Comparison of ENCODE assay signal across 19 cellular contexts in the genomic region with DNA sequence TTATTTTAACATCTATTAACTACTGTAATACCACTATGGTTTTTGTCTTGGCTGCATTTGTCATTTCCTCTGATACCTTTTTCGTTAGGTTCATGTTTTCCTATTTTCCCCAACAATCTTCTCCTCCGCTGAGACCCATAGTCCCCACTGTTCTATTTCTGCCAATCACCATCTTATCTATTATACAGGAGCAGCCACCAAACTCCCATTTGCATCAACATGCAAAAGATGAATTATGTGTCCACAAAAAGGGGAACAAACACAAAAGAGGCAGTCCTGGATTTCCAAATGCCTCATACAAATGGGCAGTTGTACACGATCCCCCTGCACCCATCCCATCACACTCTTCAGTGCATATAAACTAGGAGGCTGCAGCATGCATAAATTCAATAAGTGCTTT.
"Had no signal": no experiment of that assay in that cellular context is flagged by ENCODE, and none has a peak within 500 bp of the region (broad histone marks: within the 10 kb centered on the region; RNA-seq: fewer than 3 reads in every experiment).

No MANE protein-coding gene starts in this region.

- ATAC-seq: activated CD8-positive, alpha-beta T cell treated with anti-CD3 and anti-CD28 coated beads for 36 hours; gastroesophageal sphincter; heart left ventricle; left ventricle myocardium superior; natural killer cell had no signal

- H3K4me1 Mint-ChIP-seq: activated CD4-positive, alpha-beta T cell treated with anti-CD3 and anti-CD28 coated beads, Interleukin-2, amount 10 ng/mL, durations not matched to agents 7 days and 5 days; activated naive CD4-positive, alpha-beta T cell treated with anti-CD3 and anti-CD28 coated beads, Interleukin-2, amount 50 U/mL, for 24 hours; natural killer cell had no signal

- H3K9me3 Mint-ChIP-seq: activated CD4-positive, alpha-beta T cell treated with anti-CD3 and anti-CD28 coated beads, Interleukin-2, amount 10 ng/mL, durations not matched to agents 7 days and 5 days; activated CD8-positive, alpha-beta T cell treated with anti-CD3 and anti-CD28 coated beads for 36 hours; activated naive CD4-positive, alpha-beta T cell treated with anti-CD3 and anti-CD28 coated beads, Interleukin-2, amount 50 U/mL, for 24 hours; natural killer cell had no signal

- H3K27ac ChIP-seq: epithelial cell of prostate, gastroesophageal sphincter, heart left ventricle, testis, upper lobe of left lung had no signal

- H3K36me3 Mint-ChIP-seq: activated naive CD4-positive, alpha-beta T cell treated with anti-CD3 and anti-CD28 coated beads, Interleukin-2, amount 50 U/mL, for 24 hours; brain; natural killer cell had no signal

- H3K4me3 Mint-ChIP-seq: activated CD4-positive, alpha-beta T cell treated with anti-CD3 and anti-CD28 coated beads, Interleukin-2, amount 10 ng/mL, durations not matched to agents 7 days and 5 days; activated CD8-positive, alpha-beta T cell treated with anti-CD3 and anti-CD28 coated beads for 36 hours; activated naive CD4-positive, alpha-beta T cell treated with anti-CD3 and anti-CD28 coated beads, Interleukin-2, amount 50 U/mL, for 24 hours; brain; natural killer cell had no signal

- DNase-seq: activated CD4-positive, alpha-beta T cell treated with anti-CD3 and anti-CD28 coated beads, Interleukin-2, amount 10 ng/mL, durations not matched to agents 7 days and 5 days; activated CD8-positive, alpha-beta T cell treated with anti-CD3 and anti-CD28 coated beads for 36 hours; activated gamma-delta T cell treated with Interleukin-2 at 50 U/mL for 16 hours; aorta; heart left ventricle; left ventricle myocardium superior; mammary epithelial cell; midbrain; natural killer cell; retina; stimulated activated CD4-positive, alpha-beta T cell treated with anti-CD3 and anti-CD28 coated beads, Interleukin-2, amount 100 ng/mL, for 48 hours; stimulated activated naive CD4-positive, alpha-beta T cell; testis; upper lobe of left lung had no signal

- H3K27ac Mint-ChIP-seq: activated CD4-positive, alpha-beta T cell treated with anti-CD3 and anti-CD28 coated beads, Interleukin-2, amount 10 ng/mL, durations not matched to agents 7 days and 5 days; activated CD8-positive, alpha-beta T cell treated with anti-CD3 and anti-CD28 coated beads for 36 hours; activated naive CD4-positive, alpha-beta T cell treated with anti-CD3 and anti-CD28 coated beads, Interleukin-2, amount 50 U/mL, for 24 hours; brain; natural killer cell; progenitor cell of endocrine pancreas had no signal

- H3K27me3 ChIP-seq: gastroesophageal sphincter, heart left ventricle, testis, upper lobe of left lung had no signal

- H3K27me3 Mint-ChIP-seq: brain had no signal

- H3K9me3 ChIP-seq: gastroesophageal sphincter, heart left ventricle, testis, upper lobe of left lung had no signal
